Comparison of ENCODE assay signal across 9 cellular contexts in the genomic region with DNA sequence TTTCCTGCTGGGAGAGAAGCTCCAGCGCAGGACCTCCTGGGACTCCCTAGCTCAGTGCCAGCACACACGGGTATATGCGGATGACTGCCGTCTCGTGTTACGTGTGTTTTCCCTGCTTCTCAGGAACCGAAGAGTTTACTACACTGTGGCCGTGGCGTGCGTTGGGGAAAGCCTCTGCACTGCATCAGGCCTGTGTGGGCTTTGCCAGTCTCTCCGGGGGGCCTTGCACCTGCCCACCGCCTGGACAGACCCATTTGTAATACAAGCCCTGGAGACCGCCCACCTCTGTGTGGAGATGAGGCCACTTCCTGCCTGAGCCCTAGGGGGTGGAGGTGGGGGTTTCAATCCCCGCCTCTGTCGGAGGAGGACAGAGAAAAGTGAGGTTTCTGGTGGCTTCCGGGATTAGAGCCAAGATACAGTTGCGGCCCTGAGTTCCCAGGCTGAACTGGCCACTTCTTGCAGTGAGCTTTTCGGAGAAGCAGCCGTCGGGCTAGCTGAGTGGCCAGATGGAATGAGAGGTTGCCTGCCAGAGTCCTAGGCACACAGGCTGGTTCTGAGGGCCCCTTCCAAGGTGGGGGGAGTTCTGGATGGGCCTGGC. TPM values are rescaled to one million over a fixed set of nuclear protein-coding genes. Genes with fewer than 3 reads are reported as not detected.
DNase-seq lines count a peak whose midpoint lies in the region; ATAC-seq, FAIRE-seq and TF ChIP-seq lines count a peak whose summit lies in the region.
"Had no signal": no experiment of that assay in that cellular context is flagged by ENCODE, and none has a peak within 500 bp of the region (broad histone marks: within the 10 kb centered on the region; RNA-seq: fewer than 3 reads in every experiment).

No MANE protein-coding gene starts in this region.

- peaks cover 58% of the 10 kb centered on the region for H3F3A ChIP-seq in neural progenitor cell (ENCODE audit: low read depth)

- H3K4me3 Mint-ChIP-seq in astrocyte (ENCODE audit: unreplicated experiment) (no peak overlapping the region), neural progenitor cell (no peak overlapping the region)

- H3K36me3 ChIP-seq in astrocyte (ENCODE audit: insufficient read depth, low read length) = no peaks in the 10 kb centered on the region
- H3K36me3 ChIP-seq in neural progenitor cell = no peaks in the 10 kb centered on the region
- H3K36me3 ChIP-seq: SJSA1 had no signal

- H3K27ac ChIP-seq in astrocyte (ENCODE audit: low read depth, low read length) = peak overlapping the region; percentile 33
- H3K27ac ChIP-seq in neural progenitor cell = no peak overlapping the region
- H3K27ac ChIP-seq: SJSA1 had no signal

- peaks cover 5% of the 10 kb centered on the region for H3K36me3 Mint-ChIP-seq in astrocyte (ENCODE audit: low read depth, unreplicated experiment)
- peaks cover 4% of the 10 kb centered on the region for H3K36me3 Mint-ChIP-seq in neural progenitor cell

- peak overlapping the region; percentile 34 for H3K9ac ChIP-seq in astrocyte (ENCODE audit: low read length)
- no peak overlapping the region for H3K9ac ChIP-seq in neural progenitor cell

- H3K4me1 ChIP-seq in astrocyte (ENCODE audit: insufficient read depth, low read length) (peaks cover 34% of the 10 kb centered on the region), neural progenitor cell (peaks cover 45% of the 10 kb centered on the region)

- TF ChIP-seq CTCF in astrocyte (IDR thresholded peaks at IDR 0.05; ENCODE audit: insufficient read depth, low read depth, low read length) (no peak), neural progenitor cell (IDR thresholded peaks at IDR 0.05) (no peak)

- H3K4me1 Mint-ChIP-seq in astrocyte (ENCODE audit: low read depth, unreplicated experiment) (peaks cover 18% of the 10 kb centered on the region), neural progenitor cell (peaks cover 83% of the 10 kb centered on the region)

- DNase-seq in COLO668 (lab: John Stamatoyannopoulos, UW; ENCODE audit: unreplicated experiment) (peak; percentile 90), GM19239 (ENCODE audit: insufficient read length, low spot score) (peak; percentile 92), NOMO-1 (lab: John Stamatoyannopoulos, UW; ENCODE audit: unreplicated experiment in 2 of 2) (peak; percentile 86 to 95), astrocyte (ENCODE audit: low read depth) (peak; percentile 86), neural progenitor cell (ENCODE audit: low spot score) (no peak), foreskin melanocyte (no peak)

- ATAC-seq in HG03175 (IDR thresholded peaks at IDR 0.05; ENCODE audit: unreplicated experiment) = peak; percentile 61
- ATAC-seq in HG03469 (IDR thresholded peaks at IDR 0.05; ENCODE audit: unreplicated experiment) = no peak

- H3K9me3 ChIP-seq in astrocyte (ENCODE audit: insufficient read depth, low read depth, low read length) (no peaks in the 10 kb centered on the region), neural progenitor cell (ENCODE audit: low read depth) (no peaks in the 10 kb centered on the region)
- H3K9me3 ChIP-seq: SJSA1 had no signal

- H3K4me3 ChIP-seq in astrocyte (ENCODE audit: insufficient read depth, low read depth, low read length) (no peak overlapping the region), neural progenitor cell (no peak overlapping the region)
- H3K4me3 ChIP-seq: SJSA1 had no signal

- peaks cover 92% of the 10 kb centered on the region for H4K20me1 ChIP-seq in astrocyte (ENCODE audit: insufficient read depth, low read length)
- H4K20me1 ChIP-seq in neural progenitor cell (ENCODE audit: low read depth) = peaks cover 24% of the 10 kb centered on the region

- H3K4me2 ChIP-seq in astrocyte (ENCODE audit: low read length) (peak overlapping the region; percentile 65), neural progenitor cell (peak overlapping the region; percentile 37)

- H3K79me2 ChIP-seq in astrocyte (ENCODE audit: insufficient read depth, low read length) (peaks cover 38% of the 10 kb centered on the region), neural progenitor cell (ENCODE audit: low read depth) (no peaks in the 10 kb centered on the region)

- peak; percentile 95 for FAIRE-seq in GM19239 (lab: Jason Lieb, UNC)
- FAIRE-seq in astrocyte (lab: Jason Lieb, UNC) = no peak

- H3K9me3 Mint-ChIP-seq in astrocyte (ENCODE audit: unreplicated experiment) (no peaks in the 10 kb centered on the region), neural progenitor cell (peaks cover 9% of the 10 kb centered on the region)

- H3K27ac Mint-ChIP-seq in astrocyte (ENCODE audit: unreplicated experiment) (peak overlapping the region; percentile 62), neural progenitor cell (no peak overlapping the region)

- H3K27me3 ChIP-seq in astrocyte (ENCODE audit: insufficient read depth, low read length) (no peaks in the 10 kb centered on the region), neural progenitor cell (peaks cover 27% of the 10 kb centered on the region)
- H3K27me3 ChIP-seq: SJSA1 had no signal

- H2AFZ ChIP-seq in astrocyte (ENCODE audit: low read depth, low read length) (no peak overlapping the region), neural progenitor cell (replicated peaks) (no peak overlapping the region)

- H3K27me3 Mint-ChIP-seq in astrocyte (ENCODE audit: low read depth, unreplicated experiment) (peaks cover 2% of the 10 kb centered on the region), neural progenitor cell (ENCODE audit: insufficient read depth, low read depth) (peaks cover 23% of the 10 kb centered on the region)

RNA-seq across cellular contexts. Expression of gene GSE1, which starts 43.4 kb away (rescaled TPM):
- total RNA-seq in astrocyte (30.1 and 35.0 TPM in 2 replicates), neural progenitor cell (ENCODE audit: low replicate concordance) (7.7 and 20.4 TPM in 2 replicates)

Comparison
In these comparisons a context has a peak if more than half of its experiments do, and no peak if none do; other contexts are left out.
1. DNase-seq: peak in COLO668 (single experiment), GM19239 (single experiment), NOMO-1 (2 of 2) and astrocyte (single experiment); none in neural progenitor cell (single experiment) and foreskin melanocyte (single experiment).